ENCODE assay signal across 38 cellular contexts in genomic region chr19:8835877-8836276, GRCh38. TPM values are rescaled to one million over a fixed set of nuclear protein-coding genes. Genes with fewer than 3 reads are reported as not detected.
"Had no signal": no experiment of that assay in that cellular context is flagged by ENCODE, and none has a peak within 500 bp of the region (broad histone marks: within the 10 kb centered on the region; RNA-seq: fewer than 3 reads in every experiment).

No MANE protein-coding gene starts in this region.

- H3K4me1 ChIP-seq: foreskin keratinocyte, parathyroid adenoma, prostate gland had no signal

- DNase-seq: dermis blood vessel endothelial cell; effector memory CD4-positive, alpha-beta T cell; foreskin keratinocyte; heart left ventricle; left cardiac atrium; left lung; mesenchymal stem cell; mucosa of descending colon; naive B cell; right cardiac atrium; spleen; stimulated activated naive B cell treated with anti-CD40 and anti-IgM and Interleukin-4, amounts not matched to agents 10 μg/mL and 1 μg/mL and 100 μg/mL, for 72 hours; stimulated activated naive CD8-positive, alpha-beta T cell treated with anti-CD3 and anti-CD28 coated beads, Interleukin-15, amount 100 ng/mL, for 72 hours; transverse colon; upper lobe of right lung; uterus had no signal

- H3K4me2 ChIP-seq: hepatocyte had no signal

- H3K9me3 ChIP-seq: esophagus muscularis mucosa, gastroesophageal sphincter, left lung, mucosa of descending colon, neutrophil, prostate gland, suprapubic skin, transverse colon, upper lobe of right lung, uterus had no signal

- H3K27me3 ChIP-seq: esophagus muscularis mucosa, foreskin keratinocyte, gastroesophageal sphincter, hepatocyte, neutrophil, spleen, suprapubic skin, transverse colon, upper lobe of right lung, uterus had no signal

- H3K9ac ChIP-seq: parathyroid adenoma had no signal

- ATAC-seq: foreskin keratinocyte; gastroesophageal sphincter; heart left ventricle; left cardiac atrium; left lung; mucosa of descending colon; natural killer cell treated with Interleukin-12 subunit alpha and Interleukin-12 subunit beta and Interleukin-15 and Interleukin-18, amount 100 ng/mL, for 72 hours; right cardiac atrium; stimulated activated naive B cell treated with anti-CD40 and anti-IgM and Interleukin-4, amounts not matched to agents 10 μg/mL and 1 μg/mL and 100 μg/mL, for 72 hours; stimulated activated naive CD8-positive, alpha-beta T cell treated with anti-CD3 and anti-CD28 coated beads, Interleukin-15, amount 100 ng/mL, for 72 hours; upper lobe of right lung had no signal

- H3K79me2 ChIP-seq: parathyroid adenoma had no signal

- H3K27ac ChIP-seq: coronary artery, esophagus muscularis mucosa, foreskin keratinocyte, gastroesophageal sphincter, heart left ventricle, hepatocyte, left lung, neutrophil, parathyroid adenoma, prostate gland, skin epidermis, spleen, suprapubic skin, transverse colon, upper lobe of right lung, uterus had no signal

- H3K4me3 ChIP-seq: coronary artery, esophagus muscularis mucosa, gastroesophageal sphincter, heart left ventricle, hepatocyte, left lung, mucosa of descending colon, prostate gland, skin epidermis, spleen, suprapubic skin, transverse colon, upper lobe of right lung, uterus had no signal

- FAIRE-seq: endothelial cell of umbilical vein, islet of Langerhans had no signal

- H3K36me3 ChIP-seq: esophagus muscularis mucosa, gastroesophageal sphincter, left lung, neutrophil, prostate gland, spleen, suprapubic skin, transverse colon, upper lobe of right lung, uterus had no signal

- H2AFZ ChIP-seq: hepatocyte, parathyroid adenoma had no signal

RNA-seq across cellular contexts. Expression of gene MBD3L1, which starts 3.7 kb away (rescaled TPM):
- total RNA-seq: dermis blood vessel endothelial cell; endothelial cell of umbilical vein; epithelial cell of proximal tubule; esophagus muscularis mucosa; fibroblast of lung; foreskin keratinocyte; gastroesophageal sphincter; heart left ventricle; hepatocyte; kidney epithelial cell; left cardiac atrium; left lung; lower leg skin; lung microvascular endothelial cell; mesothelial cell of epicardium; mucosa of descending colon; natural killer cell treated with Interleukin-12 subunit alpha and Interleukin-12 subunit beta and Interleukin-15 and Interleukin-18, amount 100 ng/mL, for 72 hours; neural crest cell; osteoblast; prostate gland; renal cortical epithelial cell; right cardiac atrium; spleen; suprapubic skin; transverse colon; upper lobe of right lung; uterus had no signal
- polyA plus RNA-seq: endothelial cell of umbilical vein, fibroblast of lung, foreskin keratinocyte, heart left ventricle, hepatocyte, right cardiac atrium, spleen, thymus had no signal
